Comparison of ENCODE assay signal across 27 cellular contexts in genomic region chr10:103373544-103373943, GRCh38. TPM values are rescaled to one million over a fixed set of nuclear protein-coding genes. Genes with fewer than 3 reads are reported as not detected.
A peak's percentile ranks its signal among the peaks of the same experiment; 100 is the strongest.
DNase-seq lines count a peak whose midpoint lies in the region; ATAC-seq, FAIRE-seq and TF ChIP-seq lines count a peak whose summit lies in the region.
"Had no signal": no experiment of that assay in that cellular context is flagged by ENCODE, and none has a peak within 500 bp of the region (broad histone marks: within the 10 kb centered on the region; RNA-seq: fewer than 3 reads in every experiment).

No MANE protein-coding gene starts in this region.

- peaks cover 24% of the 10 kb centered on the region for H3K36me3 Mint-ChIP-seq in activated CD4-positive, alpha-beta T cell treated with anti-CD3 and anti-CD28 coated beads for 36 hours (ENCODE audit: low read depth)
- H3K36me3 Mint-ChIP-seq in T-helper 17 cell (ENCODE audit: low read depth): peaks cover 13% of the 10 kb centered on the region

- WGBS in mammary epithelial cell (ENCODE audit: low coverage, missing lambda C conversion rate): 95% methylated on average over 3 of the region's 3 CpGs

- no peak overlapping the region for H3K27ac ChIP-seq in mammary epithelial cell (ENCODE audit: insufficient read depth, low read depth, low read length)
- H3K27ac ChIP-seq: KMS-11, stomach had no signal

- no peaks in the 10 kb centered on the region for H3K9me3 Mint-ChIP-seq in activated CD4-positive, alpha-beta T cell treated with anti-CD3 and anti-CD28 coated beads for 36 hours (ENCODE audit: low read depth)

- H3K27me3 Mint-ChIP-seq in activated CD4-positive, alpha-beta T cell treated with anti-CD3 and anti-CD28 coated beads for 36 hours: no peaks in the 10 kb centered on the region
- H3K27me3 Mint-ChIP-seq in T-helper 17 cell: no peaks in the 10 kb centered on the region

- peaks cover 29% of the 10 kb centered on the region for H3K4me1 Mint-ChIP-seq in activated CD4-positive, alpha-beta T cell treated with anti-CD3 and anti-CD28 coated beads for 36 hours
- peaks cover 18% of the 10 kb centered on the region for H3K4me1 Mint-ChIP-seq in T-helper 17 cell

- no peaks in the 10 kb centered on the region for H3K9me3 ChIP-seq in T-helper 17 cell (ENCODE audit: control insufficient read depth, low read length, poor library complexity, severe bottlenecking)
- no peaks in the 10 kb centered on the region for H3K9me3 ChIP-seq in mammary epithelial cell (replicated peaks; ENCODE audit: insufficient read depth, low read length)
- H3K9me3 ChIP-seq: stomach had no signal

- H4K20me1 ChIP-seq in mammary epithelial cell (ENCODE audit: insufficient read depth, low read length): no peaks in the 10 kb centered on the region

- no peak overlapping the region for H3K4me3 Mint-ChIP-seq in activated CD4-positive, alpha-beta T cell treated with anti-CD3 and anti-CD28 coated beads for 36 hours
- no peak overlapping the region for H3K4me3 Mint-ChIP-seq in T-helper 17 cell

- peaks cover 32% of the 10 kb centered on the region for H3K79me2 ChIP-seq in mammary epithelial cell (ENCODE audit: insufficient read depth, low read length)

- dilution Hi-C loops in mammary epithelial cell (cut with HindIII; ENCODE audit: low sequenced_read_pairs): no loop called here

- no peak overlapping the region for H3K4me2 ChIP-seq in mammary epithelial cell (ENCODE audit: insufficient read depth, low read depth, low read length)
- H3K4me2 ChIP-seq: KMS-11, smooth muscle cell had no signal

- H2AFZ ChIP-seq in mammary epithelial cell (ENCODE audit: low read depth, low read length): no peak overlapping the region

- H3K27ac Mint-ChIP-seq in activated CD4-positive, alpha-beta T cell treated with anti-CD3 and anti-CD28 coated beads for 36 hours: peak overlapping the region; percentile 77
- H3K27ac Mint-ChIP-seq in T-helper 17 cell: peak overlapping the region; percentile 63

- intact Hi-C loops in activated CD4-positive, alpha-beta T cell treated with anti-CD3 and anti-CD28 coated beads for 36 hours (cut with DNase I, micrococcal nuclease): no loop called here
- intact Hi-C loops in mammary epithelial cell (cut with micrococcal nuclease): no loop called here

- H3K27me3 ChIP-seq in bronchial epithelial cell (ENCODE audit: control insufficient read depth, insufficient read depth, low read length) (no peaks in the 10 kb centered on the region), mammary epithelial cell (ENCODE audit: insufficient read depth, low read length) (no peaks in the 10 kb centered on the region)
- H3K27me3 ChIP-seq: stomach had no signal

- H3K9ac ChIP-seq in mammary epithelial cell (ENCODE audit: insufficient read depth, low read length): no peak overlapping the region
- H3K9ac ChIP-seq: KMS-11 had no signal

- H3K4me1 ChIP-seq in mammary epithelial cell (ENCODE audit: insufficient read depth, low read length): peaks cover 5% of the 10 kb centered on the region

- BruUV-seq in mammary epithelial cell (replicated peaks; lab: Mats Ljungman, UMichigan): no TSS peak

- CTCF ChIA-PET in activated CD4-positive, alpha-beta T cell treated with anti-CD3 and anti-CD28 coated beads for 36 hours (lab: Charles Lee): interaction anchor here (0.6 to 1.3 kb wide), 3 partner anchors 25 to 791 kb away, joined by 3 read pairs; no protein-coding TSS in a partner anchor
- CTCF ChIA-PET in mammary epithelial cell (lab: Charles Lee; ENCODE audit: low non-redundant PET): no interaction called here

- POLR2A ChIA-PET in activated CD4-positive, alpha-beta T cell treated with anti-CD3 and anti-CD28 coated beads for 36 hours (lab: Charles Lee): interaction anchor here (0.7 kb wide), 1 partner anchor 13 kb away, joined by 6 read pairs; no protein-coding TSS in a partner anchor

- peak; percentile 44 for ATAC-seq in activated CD4-positive, alpha-beta T cell treated with anti-CD3 and anti-CD28 coated beads for 36 hours
- no peak for ATAC-seq in T-helper 17 cell
- no peak for ATAC-seq in GM21529 (IDR thresholded peaks at IDR 0.05; ENCODE audit: unreplicated experiment)

- H3K36me3 ChIP-seq in bronchial epithelial cell (ENCODE audit: control insufficient read depth, insufficient read depth, low read length): no peaks in the 10 kb centered on the region
- H3K36me3 ChIP-seq in mammary epithelial cell (ENCODE audit: insufficient read depth, low read length): peaks cover 3% of the 10 kb centered on the region

- no peak for TF ChIP-seq CTCF in GM13977 (IDR thresholded peaks at IDR 0.05; ENCODE audit: extremely low read depth, insufficient read depth, missing control alignments)
- TF ChIP-seq CTCF in bronchial epithelial cell (IDR thresholded peaks at IDR 0.05; ENCODE audit: insufficient read depth, low read length, severe bottlenecking): no peak
- TF ChIP-seq CTCF in mammary epithelial cell (conservative IDR thresholded peaks at IDR 0.05 in 1 of 2, IDR thresholded peaks at IDR 0.05 in 1 of 2; ENCODE audit: extremely low read depth in 1 of 2, insufficient read depth in 1 of 2, low read depth in 1 of 2, low read length in 2 of 2): no peak

- H3K4me3 ChIP-seq in bronchial epithelial cell (ENCODE audit: low read depth, low read length) (no peak overlapping the region), mammary epithelial cell (replicated peaks in 1 of 3; ENCODE audit: insufficient read depth in 1 of 3, low read depth in 2 of 3, low read length in 3 of 3) (no peak overlapping the region)
- H3K4me3 ChIP-seq: lung, smooth muscle cell, stomach had no signal

- peak; percentile 77 for FAIRE-seq in bronchial epithelial cell (lab: Jason Lieb, UNC)
- FAIRE-seq: frontal cortex had no signal

- in situ Hi-C loops in GM13977 (cut with MboI; ENCODE audit: low pct_unique_long_range_greater_than_20kb, low sequenced_read_pairs, unreplicated experiment) (no loop called here), mammary epithelial cell (cut with MboI; ENCODE audit: low sequenced_read_pairs in 2 of 2) (no loop called here)

- no peak for DNase-seq in activated CD4-positive, alpha-beta T cell treated with anti-CD3 and anti-CD28 coated beads for 36 hours
- no peak for DNase-seq in activated CD4-positive, alpha-beta T cell treated with anti-CD3 and anti-CD28 coated beads for 4 hours
- peak; percentile 37 for DNase-seq in GM13977 (ENCODE audit: low spot score)
- DNase-seq in T-helper 17 cell: no peak
- DNase-seq in bronchial epithelial cell (ENCODE audit: low read depth): no peak
- DNase-seq in mammary epithelial cell: no peak
- DNase-seq in DMS53 (lab: John Stamatoyannopoulos, UW): no peak
- DNase-seq: 8988T; activated CD4-positive, alpha-beta T cell treated with anti-CD3 and anti-CD28 coated beads, Interleukin-2, amount 50 U/mL, for 1 hour; AML-193; aorta; cerebellar nuclear complex; GOT3; hypothalamus; islet precursor cell; NCI-H187; NCI-H226; Right ventricle myocardium superior; stimulated activated CD4-positive, alpha-beta T cell treated with anti-CD3 and anti-CD28 coated beads, Interleukin-4, amount 100 ng/mL, for 24 hours; stomach; SW 1271; trophoblast cell had no signal

RNA-seq across cellular contexts. Expression of gene TAF5, which starts 5.8 kb away (rescaled TPM):
- 10 to 100 TPM; 11.2 to 11.4 TPM for total RNA-seq in activated CD4-positive, alpha-beta T cell treated with anti-CD3 and anti-CD28 coated beads for 36 hours
- total RNA-seq in T-helper 17 cell (1 to 10 TPM; 5.7 to 7.4 TPM), bronchial epithelial cell (3.3 and 3.7 TPM in 2 replicates), mammary epithelial cell (1 to 10 TPM; 2.8 to 4.3 TPM)
- 3.1 TPM for polyA plus RNA-seq in mammary epithelial cell
- 2.2 TPM for polyA minus RNA-seq in mammary epithelial cell

RNA-seq across cellular contexts. Expression of gene PCGF6, which starts 22.6 kb away (rescaled TPM):
- 10 to 100 TPM; 10.4 to 14.8 TPM for total RNA-seq in activated CD4-positive, alpha-beta T cell treated with anti-CD3 and anti-CD28 coated beads for 36 hours
- total RNA-seq in T-helper 17 cell (1 to 10 TPM; 4.6 to 4.7 TPM), bronchial epithelial cell (11.1 and 12.9 TPM in 2 replicates), mammary epithelial cell (10 to 100 TPM in 1 of 2 donors, 1 to 10 TPM in 1; 8.9 to 11.3 TPM)
- polyA plus RNA-seq in mammary epithelial cell: 6.0 TPM
- polyA minus RNA-seq in mammary epithelial cell: not detected

RNA-seq across cellular contexts. Expression of gene ATP5MK, which starts 22.7 kb away (rescaled TPM):
- 100 to 1,000 TPM; 377 to 447 TPM for total RNA-seq in activated CD4-positive, alpha-beta T cell treated with anti-CD3 and anti-CD28 coated beads for 36 hours
- total RNA-seq in T-helper 17 cell (100 to 1,000 TPM; 135 to 136 TPM), bronchial epithelial cell (131 and 153 TPM in 2 replicates), mammary epithelial cell (100 to 1,000 TPM; 152 to 387 TPM)
- polyA plus RNA-seq in mammary epithelial cell: 252 TPM
- not detected for polyA minus RNA-seq in mammary epithelial cell

RNA-seq across cellular contexts. Expression of gene PDCD11, which starts 22.9 kb away (rescaled TPM):
- total RNA-seq in activated CD4-positive, alpha-beta T cell treated with anti-CD3 and anti-CD28 coated beads for 36 hours: 10 to 100 TPM; 60.6 to 73.8 TPM
- total RNA-seq in T-helper 17 cell: 10 to 100 TPM; 18.7 to 29.7 TPM
- 38.7 and 44.5 TPM in 2 replicates for total RNA-seq in bronchial epithelial cell
- 10 to 100 TPM; 53.2 to 77.1 TPM for total RNA-seq in mammary epithelial cell
- polyA plus RNA-seq in mammary epithelial cell: 22.9 TPM
- polyA minus RNA-seq in mammary epithelial cell: 83.3 TPM
